Comparison of ENCODE assay signal across 19 cellular contexts in genomic region chr13:84377071-84377470, GRCh38.
DNase-seq lines count a peak whose midpoint lies in the region; ATAC-seq and TF ChIP-seq lines count a peak whose summit lies in the region.
"Had no signal": no experiment of that assay in that cellular context is flagged by ENCODE, and none has a peak within 500 bp of the region (broad histone marks: within the 10 kb centered on the region; RNA-seq: fewer than 3 reads in every experiment).

No MANE protein-coding gene starts in this region.

- intact Hi-C loops in CD8-positive, alpha-beta T cell (cut with DNase I, micrococcal nuclease), result no loop called here
- intact Hi-C loops in vagina (cut with DNase I), result no loop called here

- no peak overlapping the region for H3K4me2 ChIP-seq in osteoblast (ENCODE audit: insufficient read depth, low read length)
- H3K4me2 ChIP-seq: BLaER1 had no signal

- no peak for TF ChIP-seq POLR2A in vagina (IDR thresholded peaks at IDR 0.05)

- no peaks in the 10 kb centered on the region for H3K27me3 ChIP-seq in adipocyte (replicated peaks; ENCODE audit: control insufficient read depth, insufficient read depth, low read length)
- H3K27me3 ChIP-seq in osteoblast (ENCODE audit: insufficient read depth, low read length), result no peaks in the 10 kb centered on the region
- H3K27me3 ChIP-seq in CD8-positive, alpha-beta T cell (ENCODE audit: insufficient read depth, low read length), result no peaks in the 10 kb centered on the region
- no peaks in the 10 kb centered on the region for H3K27me3 ChIP-seq in vagina
- H3K27me3 ChIP-seq: BLaER1 had no signal

- POLR2A ChIA-PET in HEK293T (lab: Yijun Ruan, JAX), result no interaction called here
- POLR2A ChIA-PET in CD8-positive, alpha-beta T cell (lab: Charles Lee), result no interaction called here

- H3K4me1 ChIP-seq in adipocyte (ENCODE audit: control insufficient read depth, insufficient read depth, low read length) (no peaks in the 10 kb centered on the region), osteoblast (ENCODE audit: insufficient read depth, low read length) (no peaks in the 10 kb centered on the region), vagina (no peaks in the 10 kb centered on the region)
- no peaks in the 10 kb centered on the region for H3K4me1 ChIP-seq in CD8-positive, alpha-beta T cell (ENCODE audit: insufficient read depth, low read length)
- H3K4me1 ChIP-seq: BLaER1 had no signal

- H3K79me2 ChIP-seq in osteoblast (ENCODE audit: insufficient read depth, low read length), result no peaks in the 10 kb centered on the region

- CTCF ChIA-PET in HEK293T (lab: Yijun Ruan, JAX), result no interaction called here
- CTCF ChIA-PET in CD8-positive, alpha-beta T cell (lab: Charles Lee), result no interaction called here

- ATAC-seq in CD8-positive, alpha-beta T cell, result no peak

- H3K4me1 Mint-ChIP-seq in CD8-positive, alpha-beta T cell (ENCODE audit: low read depth), result no peaks in the 10 kb centered on the region
- H3K4me1 Mint-ChIP-seq: CD14-positive monocyte; CD4-positive, alpha-beta memory T cell had no signal

- H3K4me3 ChIP-seq in adipocyte (ENCODE audit: low read length), result no peak overlapping the region
- no peak overlapping the region for H3K4me3 ChIP-seq in osteoblast (ENCODE audit: insufficient read depth, low read length)
- H3K4me3 ChIP-seq in CD8-positive, alpha-beta T cell (ENCODE audit: low read depth, low read length), result no peak overlapping the region
- no peak overlapping the region for H3K4me3 ChIP-seq in vagina
- H3K4me3 ChIP-seq: BLaER1 had no signal

- no peak for TF ChIP-seq CTCF in osteoblast (IDR thresholded peaks at IDR 0.05; ENCODE audit: extremely low read depth, low read depth, low read length)
- TF ChIP-seq CTCF in CD8-positive, alpha-beta T cell (IDR thresholded peaks at IDR 0.05), result no peak
- no peak for TF ChIP-seq CTCF in vagina (IDR thresholded peaks at IDR 0.05)

- no peaks in the 10 kb centered on the region for H3K9me3 ChIP-seq in adipocyte (ENCODE audit: control insufficient read depth, low read length)
- no peaks in the 10 kb centered on the region for H3K9me3 ChIP-seq in osteoblast (ENCODE audit: low read depth, low read length)
- H3K9me3 ChIP-seq in CD8-positive, alpha-beta T cell (ENCODE audit: low read length), result no peaks in the 10 kb centered on the region
- H3K9me3 ChIP-seq in vagina, result no peaks in the 10 kb centered on the region
- H3K9me3 ChIP-seq: BLaER1 had no signal

- H3K9me3 Mint-ChIP-seq in CD8-positive, alpha-beta T cell, result peaks cover 3% of the 10 kb centered on the region

- DNase-seq in EH (ENCODE audit: low read depth) (peak; percentile 17), HEK293T (ENCODE audit: extremely low spot score) (no peak), adipocyte (ENCODE audit: low read depth) (peak; percentile 2), osteoblast (ENCODE audit: insufficient read length, low spot score, missing footprints) (no peak), vagina (ENCODE audit: extremely low spot score in 2 of 2) (no peak)
- DNase-seq in CD8-positive, alpha-beta T cell, result no peak
- no peak for DNase-seq in stimulated activated CD4-positive, alpha-beta T cell treated with anti-CD3 and anti-CD28 coated beads, Interleukin-2, amount 100 ng/mL, for 24 hours
- DNase-seq: 8988T; Calu3; CD4-positive, alpha-beta memory T cell; DMS 273 treated with DMSO at 0.1 percent for 48 hours; DMS53; DND-41; GDM1; GOT3; H7 had no signal

- H3K27ac Mint-ChIP-seq in CD8-positive, alpha-beta T cell, result no peak overlapping the region
- H3K27ac Mint-ChIP-seq: CD14-positive monocyte; CD4-positive, alpha-beta memory T cell had no signal

- H3K36me3 Mint-ChIP-seq in CD8-positive, alpha-beta T cell, result no peaks in the 10 kb centered on the region
- H3K36me3 Mint-ChIP-seq: CD14-positive monocyte; CD4-positive, alpha-beta memory T cell had no signal

- H2AFZ ChIP-seq in osteoblast (ENCODE audit: low read length), result peak overlapping the region; percentile 7

- no peaks in the 10 kb centered on the region for H3K36me3 ChIP-seq in adipocyte (ENCODE audit: control insufficient read depth, insufficient read depth, low read length, severe bottlenecking)
- no peaks in the 10 kb centered on the region for H3K36me3 ChIP-seq in osteoblast (ENCODE audit: insufficient read depth, low read length)
- H3K36me3 ChIP-seq in CD8-positive, alpha-beta T cell (ENCODE audit: insufficient read depth, low read length), result no peaks in the 10 kb centered on the region
- no peaks in the 10 kb centered on the region for H3K36me3 ChIP-seq in vagina
- H3K36me3 ChIP-seq: BLaER1 had no signal

- no peak overlapping the region for H3K4me3 Mint-ChIP-seq in CD8-positive, alpha-beta T cell
- H3K4me3 Mint-ChIP-seq: CD14-positive monocyte; CD4-positive, alpha-beta memory T cell had no signal

- no peak overlapping the region for H3K9ac ChIP-seq in adipocyte (ENCODE audit: low read length)
- H3K9ac ChIP-seq: BLaER1 had no signal

- no peaks in the 10 kb centered on the region for H4K20me1 ChIP-seq in osteoblast (ENCODE audit: insufficient read depth, low read length)
- H4K20me1 ChIP-seq: BLaER1 had no signal

- H3K27ac ChIP-seq in osteoblast (ENCODE audit: low read depth, low read length) (no peak overlapping the region), vagina (no peak overlapping the region)
- no peak overlapping the region for H3K27ac ChIP-seq in CD8-positive, alpha-beta T cell (ENCODE audit: low read depth, low read length)
- H3K27ac ChIP-seq: BLaER1, HL-60 had no signal

- H3K27me3 Mint-ChIP-seq in CD8-positive, alpha-beta T cell (ENCODE audit: low read depth), result no peaks in the 10 kb centered on the region
- H3K27me3 Mint-ChIP-seq: CD4-positive, alpha-beta memory T cell had no signal

TF ChIP-seq in HEK293T, 16 proteins besides CTCF, POLR2A, EP300 and RAD21:
- TF ChIP-seq FOXM1 (IDR thresholded peaks at IDR 0.05; ENCODE audit: borderline replicate concordance) (no peak), LEF1 (IDR thresholded peaks at IDR 0.05; ENCODE audit: borderline replicate concordance) (no peak), HDGF (IDR thresholded peaks at IDR 0.05; ENCODE audit: borderline replicate concordance) (no peak), ARNT (IDR thresholded peaks at IDR 0.05) (no peak), PKNOX1 (IDR thresholded peaks at IDR 0.05) (peak; percentile 46)

Comparison
In these comparisons a context has a peak if more than half of its experiments do, and no peak if none do; other contexts are left out.
1. DNase-seq: peak in EH (single experiment) and adipocyte (single experiment); none in HEK293T (single experiment), osteoblast (single experiment), CD8-positive, alpha-beta T cell (0 of 7), stimulated activated CD4-positive, alpha-beta T cell treated with anti-CD3 and anti-CD28 coated beads, Interleukin-2, amount 100 ng/mL, for 24 hours (0 of 2) and vagina (0 of 2).